In genomic region chr9:12748954-12749353, GRCh38 we compare ENCODE assay signal across 3 cellular contexts.
TF ChIP-seq lines count a peak whose summit lies in the region.

No MANE protein-coding gene starts in this region.

TF ChIP-seq in A549, 52 proteins besides CTCF, POLR2A, EP300 and RAD21:
- TF ChIP-seq USF2 (IDR thresholded peaks at IDR 0.05) (no peak), NFE2L2 (conservative IDR thresholded peaks at IDR 0.05; ENCODE audit: low read length) (peak; percentile 37; the same call in 1 of the 2 replicates), CEBPB (IDR thresholded peaks at IDR 0.05) (peak in 1 of 2 experiments; percentile 7; a peak in 1 of 4 replicates)

TF ChIP-seq in IMR-90, 13 proteins besides CTCF, POLR2A, EP300 and RAD21:
- no peak for TF ChIP-seq CHD1 (IDR thresholded peaks at IDR 0.05; ENCODE audit: low read depth, low read length)
- TF ChIP-seq CEBPB (IDR thresholded peaks at IDR 0.05; ENCODE audit: low read depth, low read length), result peak; percentile 64
- no peak for TF ChIP-seq MXI1 (IDR thresholded peaks at IDR 0.05; ENCODE audit: borderline replicate concordance, low read depth, low read length)
TF ChIP-seq in IMR-90: peak in this region for 1.

TF ChIP-seq in endothelial cell of umbilical vein, 7 proteins besides CTCF, POLR2A, EP300 and RAD21:
- no peak for TF ChIP-seq JUN (IDR thresholded peaks at IDR 0.05; ENCODE audit: borderline replicate concordance, insufficient read depth, insufficient read length, low read depth)
- TF ChIP-seq, protein P1, sequence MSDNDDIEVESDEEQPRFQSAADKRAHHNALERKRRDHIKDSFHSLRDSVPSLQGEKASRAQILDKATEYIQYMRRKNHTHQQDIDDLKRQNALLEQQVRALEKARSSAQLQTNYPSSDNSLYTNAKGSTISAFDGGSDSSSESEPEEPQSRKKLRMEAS (IDR thresholded peaks at IDR 0.05; ENCODE audit: insufficient read depth, insufficient read length), result no peak
- TF ChIP-seq GATA2 (IDR thresholded peaks at IDR 0.05; ENCODE audit: insufficient read depth, insufficient read length, low read depth, low read length), result no peak
- no peak for TF ChIP-seq POLR2AphosphoS5 (IDR thresholded peaks at IDR 0.05; ENCODE audit: insufficient read depth, low read depth, low read length)
- no peak for TF ChIP-seq EZH2 (IDR thresholded peaks at IDR 0.05; ENCODE audit: borderline replicate concordance, low read depth, low read length, severe bottlenecking)
- no peak for TF ChIP-seq FOS (IDR thresholded peaks at IDR 0.05; ENCODE audit: borderline replicate concordance, insufficient read depth, low read length)
- no peak for TF ChIP-seq MYC (IDR thresholded peaks at IDR 0.05; ENCODE audit: low read depth, low read length)
